Comparison of ENCODE assay signal across 18 cellular contexts in the genomic region with DNA sequence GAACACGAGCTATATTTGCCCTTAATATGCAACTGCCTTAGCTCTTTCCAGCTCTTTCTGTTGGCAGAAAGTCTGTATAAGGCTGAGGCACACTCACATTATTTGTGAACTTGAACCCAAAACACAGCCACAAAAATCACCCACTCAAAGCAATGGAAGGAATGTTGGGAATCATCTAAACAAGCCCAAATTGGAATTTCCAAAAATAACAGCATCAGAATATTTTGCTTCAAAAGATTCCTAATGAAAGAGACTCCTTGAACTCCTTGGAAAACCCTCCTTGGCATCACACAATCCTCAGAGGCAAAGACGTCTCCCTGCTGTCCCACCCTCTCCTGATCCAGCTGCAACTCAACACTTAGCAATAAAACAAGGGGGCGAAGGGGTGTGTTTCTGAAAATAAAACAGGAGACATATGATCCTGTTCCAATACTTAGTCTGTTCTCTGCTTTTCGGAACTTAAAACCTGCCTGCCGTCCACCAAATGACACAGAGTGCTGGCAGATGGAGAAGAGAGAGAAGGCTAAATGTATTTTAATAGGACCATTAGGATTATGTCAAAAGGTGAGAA.
DNase-seq lines count a peak whose midpoint lies in the region; ATAC-seq, FAIRE-seq and TF ChIP-seq lines count a peak whose summit lies in the region.
"Had no signal": no experiment of that assay in that cellular context is flagged by ENCODE, and none has a peak within 500 bp of the region (broad histone marks: within the 10 kb centered on the region; RNA-seq: fewer than 3 reads in every experiment).

No MANE protein-coding gene starts in this region.

- H3K79me1 ChIP-seq in H1 (ENCODE audit: low read depth, low read length), result peaks cover 13% of the 10 kb centered on the region

- H3K18ac ChIP-seq in H1 (ENCODE audit: extremely low read depth, low read length), result no peak overlapping the region

- H4K20me1 ChIP-seq in GM23338 (replicated peaks; ENCODE audit: insufficient read depth) (no peaks in the 10 kb centered on the region), H1 (replicated peaks in 1 of 2; ENCODE audit: control insufficient read depth in 1 of 2, insufficient read depth in 2 of 2, low read length in 2 of 2) (no peaks in the 10 kb centered on the region)

- H3K27ac Mint-ChIP-seq in GM23338, result no peak overlapping the region; the same call in 1 of the 2 replicates
- H3K27ac Mint-ChIP-seq in endothelial cell (ENCODE audit: unreplicated experiment), result no peak overlapping the region
- H3K27ac Mint-ChIP-seq: activated naive CD4-positive, alpha-beta T cell treated with anti-CD3 and anti-CD28 coated beads, Interleukin-2, amount 50 U/mL, for 24 hours; activated T-cell treated with anti-CD3 and anti-CD28 coated beads, Interleukin-2, amount 50 U/mL, for 24 hours had no signal

- H2BK12ac ChIP-seq in H1 (ENCODE audit: low read depth, low read length), result no peak overlapping the region

- H2AFZ ChIP-seq in GM23338, result no peak overlapping the region
- H2AFZ ChIP-seq in H1 (ENCODE audit: low read length), result no peak overlapping the region

- H3K4me1 Mint-ChIP-seq in GM23338 (peaks cover 50% of the 10 kb centered on the region), endothelial cell (ENCODE audit: unreplicated experiment) (peaks cover 32% of the 10 kb centered on the region)
- H3K4me1 Mint-ChIP-seq: activated naive CD4-positive, alpha-beta T cell treated with anti-CD3 and anti-CD28 coated beads, Interleukin-2, amount 50 U/mL, for 24 hours had no signal

- H3K4me3 Mint-ChIP-seq in GM23338 (no peak overlapping the region), endothelial cell (ENCODE audit: unreplicated experiment) (no peak overlapping the region)
- H3K4me3 Mint-ChIP-seq: activated naive CD4-positive, alpha-beta T cell treated with anti-CD3 and anti-CD28 coated beads, Interleukin-2, amount 50 U/mL, for 24 hours; activated T-cell treated with anti-CD3 and anti-CD28 coated beads, Interleukin-2, amount 50 U/mL, for 24 hours had no signal

- H3K23ac ChIP-seq in H1 (ENCODE audit: insufficient read length), result no peak overlapping the region

- H3K27me3 ChIP-seq in GM23338 (ENCODE audit: insufficient read depth), result no peaks in the 10 kb centered on the region
- no peaks in the 10 kb centered on the region for H3K27me3 ChIP-seq in H1 (replicated peaks in 1 of 4; ENCODE audit: control insufficient read depth in 3 of 4, extremely low read depth in 1 of 4, insufficient read depth in 3 of 4, low read length in 3 of 4)
- no peaks in the 10 kb centered on the region for H3K27me3 ChIP-seq in neutrophil
- H3K27me3 ChIP-seq: ascending aorta had no signal

- H3K79me2 ChIP-seq in GM23338 (replicated peaks; ENCODE audit: insufficient read depth) (peaks cover 9% of the 10 kb centered on the region; the same call in 1 of the 2 replicates), H1 (ENCODE audit: control insufficient read depth in 1 of 2, insufficient read depth in 2 of 2, low read length in 2 of 2) (peaks cover 0 to 2% of the 10 kb centered on the region in 2 experiments; a peak in 1 of 4 replicates)

- H2BK120ac ChIP-seq in H1 (replicated peaks; ENCODE audit: low read depth, low read length), result no peak overlapping the region

- H3K56ac ChIP-seq in H1 (replicated peaks; ENCODE audit: insufficient read length, low read depth, low read length), result no peak overlapping the region

- ATAC-seq in GM23338, result no peak
- no peak for ATAC-seq in SK-N-SH treated with all-trans-retinoic acid at 6 μM for 48 hours
- ATAC-seq: mucosa of descending colon had no signal

- no peak overlapping the region for H2BK20ac ChIP-seq in H1 (ENCODE audit: low read length)

- WGBS in H1 (ENCODE audit: extremely low coverage in 1 of 2, insufficient coverage in 1 of 2, insufficient read length in 1 of 2, insufficient replicate concordance in 2 of 2, low coverage in 1 of 2, low lambda C conversion rate in 2 of 2, missing lambda C conversion rate in 1 of 2), 2 experiments, result 80% methylated on average over 5 of the region's 5 CpGs; no CpG with 5 or more reads in 1 of the 2 experiments

- TF ChIP-seq POLR2A in H1 (IDR thresholded peaks at IDR 0.05; ENCODE audit: control extremely low read depth in 1 of 2, low read depth in 2 of 2, low read length in 2 of 2), result no peak

- intact Hi-C loops in head of caudate nucleus (cut with DNase I), result no loop called here

- H3K9ac ChIP-seq in H1 (replicated peaks in 1 of 4; ENCODE audit: extremely low read depth in 1 of 4, low read depth in 3 of 4, low read length in 3 of 4), result no peak overlapping the region

- TF ChIP-seq RAD21 in H1 (IDR thresholded peaks at IDR 0.05 in 1 of 2, conservative IDR thresholded peaks at IDR 0.05 in 1 of 2; ENCODE audit: low read depth in 2 of 2, low read length in 2 of 2), result no peak

- H4K5ac ChIP-seq in H1 (ENCODE audit: insufficient read length, low read depth, low read length), result no peak overlapping the region

- no peak overlapping the region for H4K8ac ChIP-seq in H1 (ENCODE audit: extremely low read depth, insufficient read depth, low read length)

- H2BK15ac ChIP-seq in H1 (ENCODE audit: low read length), result no peak overlapping the region

- peaks cover 48% of the 10 kb centered on the region for H3K4me1 ChIP-seq in GM23338 (ENCODE audit: insufficient read depth)
- peaks cover 15 to 40% (median 29%) of the 10 kb centered on the region in 4 experiments for H3K4me1 ChIP-seq in H1 (replicated peaks in 1 of 4; ENCODE audit: control insufficient read depth in 3 of 4, insufficient read depth in 4 of 4, low read length in 3 of 4)
- H3K4me1 ChIP-seq in neutrophil (ENCODE audit: control insufficient read depth in 1 of 2, insufficient read depth in 1 of 2, low read depth in 1 of 2, low read length in 1 of 2), result peaks cover 53 to 57% of the 10 kb centered on the region in 2 experiments
- H3K4me1 ChIP-seq: HAP-1 had no signal

- no peak overlapping the region for H3K4ac ChIP-seq in H1 (replicated peaks; ENCODE audit: insufficient read length, low read depth, low read length)

- H3K4me2 ChIP-seq in GM23338, result peak overlapping the region; percentile 7; the same call in 1 of the 2 replicates
- peak overlapping the region; percentile 14 to 21; a peak in 2 of 4 replicates for H3K4me2 ChIP-seq in H1 (ENCODE audit: insufficient read depth in 1 of 2, low read depth in 2 of 2, low read length in 2 of 2)

- TF ChIP-seq CTCF in GM23338 (conservative IDR thresholded peaks at IDR 0.05; ENCODE audit: low read depth in 2 of 2) (no peak), H1 (IDR thresholded peaks at IDR 0.05; ENCODE audit: control extremely low read depth in 1 of 3, insufficient read depth in 1 of 3, low read depth in 1 of 3, low read length in 3 of 3) (no peak), neutrophil (IDR thresholded peaks at IDR 0.05) (no peak), endothelial cell (IDR thresholded peaks at IDR 0.05; ENCODE audit: unreplicated experiment) (no peak)

- CTCF ChIA-PET in H1 (lab: Charles Lee; ENCODE audit: partially characterized antibody), result interaction anchor here (0.8 to 1.2 kb wide), 4 partner anchors 14 to 55 kb away, joined by 3 to 7 read pairs (median 3); no protein-coding TSS in a partner anchor

- H3K9me3 Mint-ChIP-seq in GM23338 (no peaks in the 10 kb centered on the region), endothelial cell (ENCODE audit: unreplicated experiment) (no peaks in the 10 kb centered on the region)
- H3K9me3 Mint-ChIP-seq: activated naive CD4-positive, alpha-beta T cell treated with anti-CD3 and anti-CD28 coated beads, Interleukin-2, amount 50 U/mL, for 24 hours; activated T-cell treated with anti-CD3 and anti-CD28 coated beads, Interleukin-2, amount 50 U/mL, for 24 hours had no signal

- no peaks in the 10 kb centered on the region for H3K36me3 ChIP-seq in GM23338 (ENCODE audit: insufficient read depth)
- no peaks in the 10 kb centered on the region for H3K36me3 ChIP-seq in H1 (ENCODE audit: control insufficient read depth in 2 of 4, insufficient read depth in 4 of 4, low read length in 3 of 4)
- H3K36me3 ChIP-seq in neutrophil, result no peaks in the 10 kb centered on the region
- H3K36me3 ChIP-seq: ascending aorta, HAP-1 had no signal

- no peaks in the 10 kb centered on the region for H3K23me2 ChIP-seq in H1 (ENCODE audit: low read depth, low read length)

- no peak for FAIRE-seq in H1 (lab: Jason Lieb, UNC)
- FAIRE-seq: HTR-8/SVneo had no signal

- DNase-seq in GM23338 (ENCODE audit: low spot score) (no peak), NCI-H2196 (lab: John Stamatoyannopoulos, UW; ENCODE audit: unreplicated experiment) (peak; percentile 37), H1 (ENCODE audit: low read depth in 1 of 2, low spot score in 2 of 2) (no peak), head of caudate nucleus (no peak), endothelial cell (ENCODE audit: low spot score) (no peak)
- DNase-seq in activated CD4-positive, CD25-positive, alpha-beta regulatory T cell treated with anti-CD3 and anti-CD28 coated beads, Interleukin-2, amount 50 U/mL, for 72 hours, result no peak
- DNase-seq: activated CD4-positive, CD25-positive, alpha-beta regulatory T cell; activated T-cell treated with anti-CD3 and anti-CD28 coated beads, Interleukin-2, amount 50 U/mL, for 24 hours; effector CD4-positive, alpha-beta T cell; mucosa of descending colon; NCI-H1105; stimulated activated CD8-positive, alpha-beta memory T cell treated with anti-CD3 and anti-CD28 coated beads, Interleukin-4, amount 100 ng/mL, for 48 hours had no signal

- H3K36me3 Mint-ChIP-seq in GM23338 (ENCODE audit: low read depth) (no peaks in the 10 kb centered on the region), endothelial cell (ENCODE audit: low read depth, unreplicated experiment) (no peaks in the 10 kb centered on the region)
- H3K36me3 Mint-ChIP-seq: activated naive CD4-positive, alpha-beta T cell treated with anti-CD3 and anti-CD28 coated beads, Interleukin-2, amount 50 U/mL, for 24 hours had no signal

- POLR2A ChIA-PET in H1 (lab: Charles Lee; ENCODE audit: partially characterized antibody), result interaction anchor here (0.6 to 1.8 kb wide), 2 partner anchors 23 to 41 kb away, joined by 3 to 6 read pairs; no protein-coding TSS in a partner anchor

- H3K27ac ChIP-seq in GM23338 (ENCODE audit: low read depth), result 0 out of 2 replicates have a peak overlapping the region, but pooled peaks have one; percentile 13
- no peak overlapping the region for H3K27ac ChIP-seq in H1 (ENCODE audit: low read depth, low read length)
- H3K27ac ChIP-seq in neutrophil, result peak overlapping the region; percentile 98
- H3K27ac ChIP-seq: ascending aorta had no signal

- no peak overlapping the region for H4K91ac ChIP-seq in H1 (replicated peaks; ENCODE audit: insufficient read length, low read length)

- H3K9me3 ChIP-seq in H1 (ENCODE audit: insufficient read depth in 2 of 2, low read depth in 1 of 2, low read length in 1 of 2) (no peaks in the 10 kb centered on the region), neutrophil (no peaks in the 10 kb centered on the region)
- H3K9me3 ChIP-seq: ascending aorta, HAP-1, mucosa of descending colon had no signal

- no peak overlapping the region for H2AK5ac ChIP-seq in H1 (ENCODE audit: low read depth, low read length)

- TF ChIP-seq EP300 in H1 (IDR thresholded peaks at IDR 0.05; ENCODE audit: borderline replicate concordance in 1 of 2, low read depth in 2 of 2, low read length in 2 of 2), result no peak

- no peak overlapping the region for H3K14ac ChIP-seq in H1 (ENCODE audit: insufficient read length)

- no peak overlapping the region for H2BK5ac ChIP-seq in H1 (ENCODE audit: low read depth, low read length)

- no peak overlapping the region for H3K4me3 ChIP-seq in GM23338
- no peak overlapping the region for H3K4me3 ChIP-seq in H1 (ENCODE audit: extremely low read depth in 1 of 4, insufficient read depth in 2 of 4, low read depth in 3 of 4, low read length in 4 of 4)
- no peak overlapping the region for H3K4me3 ChIP-seq in neutrophil (ENCODE audit: low read depth in 1 of 2, low read length in 1 of 2)
- H3K4me3 ChIP-seq: ascending aorta, HAP-1, mucosa of descending colon had no signal

- H3K9me2 ChIP-seq in GM23338 (ENCODE audit: insufficient read depth), result 0 out of 2 replicates have a peak, but pooled peaks cover 2% of the 10 kb centered on the region

- H3K27me3 Mint-ChIP-seq in GM23338 (ENCODE audit: insufficient read depth, low read depth, poor library complexity) (peaks cover 5% of the 10 kb centered on the region), endothelial cell (ENCODE audit: unreplicated experiment) (peaks cover 2% of the 10 kb centered on the region)
- H3K27me3 Mint-ChIP-seq: activated naive CD4-positive, alpha-beta T cell treated with anti-CD3 and anti-CD28 coated beads, Interleukin-2, amount 50 U/mL, for 24 hours; activated T-cell treated with anti-CD3 and anti-CD28 coated beads, Interleukin-2, amount 50 U/mL, for 24 hours had no signal

- peaks cover 15% of the 10 kb centered on the region; the same call in 1 of the 2 replicates for H3F3A ChIP-seq in GM23338 (replicated peaks; ENCODE audit: low read depth)
